ENCODE assay signal across 8 cellular contexts in the genomic region with DNA sequence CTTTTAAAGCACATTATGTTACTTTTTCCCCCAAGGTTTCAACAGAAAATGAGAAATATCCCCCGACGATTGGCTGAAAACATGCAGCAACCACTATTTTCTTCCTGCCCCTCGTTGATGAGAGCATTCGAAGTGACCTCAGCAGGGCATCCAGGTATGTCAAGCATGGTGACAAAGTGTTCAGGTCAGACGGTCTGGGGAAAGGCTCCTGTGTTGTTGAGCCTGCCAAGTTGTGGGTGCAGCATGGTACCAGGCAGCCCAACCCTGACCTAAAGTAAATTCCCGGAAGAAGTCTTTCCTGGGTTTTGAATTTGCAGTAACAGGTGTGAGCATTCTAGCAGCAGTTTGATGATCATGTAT. TPM values are rescaled to one million over a fixed set of nuclear protein-coding genes. Genes with fewer than 3 reads are reported as not detected.
DNase-seq lines count a peak whose midpoint lies in the region; ATAC-seq and TF ChIP-seq lines count a peak whose summit lies in the region.

No MANE protein-coding gene starts in this region.

- H3F3A ChIP-seq in GM23338 (replicated peaks; ENCODE audit: low read depth) (peaks cover 6% of the 10 kb centered on the region), SU-DHL-6 (ENCODE audit: insufficient read depth) (0 out of 2 replicates have a peak, but pooled peaks cover 3% of the 10 kb centered on the region)

- H3K27me3 Mint-ChIP-seq in GM23338 (ENCODE audit: insufficient read depth, low read depth, poor library complexity) (peaks cover 14% of the 10 kb centered on the region), neural crest cell (ENCODE audit: low read depth) (no peaks in the 10 kb centered on the region)

- peak overlapping the region; percentile 96 for H2AFZ ChIP-seq in GM23338
- H2AFZ ChIP-seq in SU-DHL-6 (ENCODE audit: low read depth, low read length, severe bottlenecking), result peak overlapping the region; percentile 61

- H3K79me2 ChIP-seq in GM23338 (replicated peaks; ENCODE audit: insufficient read depth) (peaks cover 15% of the 10 kb centered on the region), SU-DHL-6 (ENCODE audit: insufficient read depth, low read length) (peaks cover 36% of the 10 kb centered on the region)

- peaks cover 14% of the 10 kb centered on the region for H3K4me1 ChIP-seq in GM23338 (ENCODE audit: insufficient read depth)

- peak overlapping the region; percentile 90 for H3K4me2 ChIP-seq in GM23338
- peak overlapping the region; percentile 69 for H3K4me2 ChIP-seq in SU-DHL-6 (ENCODE audit: low read depth, low read length, poor library complexity, severe bottlenecking)

- H4K20me1 ChIP-seq in GM23338 (replicated peaks; ENCODE audit: insufficient read depth) (no peaks in the 10 kb centered on the region), SU-DHL-6 (ENCODE audit: low read depth, low read length) (no peaks in the 10 kb centered on the region)

- no peaks in the 10 kb centered on the region for H3K9me3 ChIP-seq in SU-DHL-6 (ENCODE audit: insufficient read depth, low read length)

- no peaks in the 10 kb centered on the region; the same call in 2 of the 3 replicates for H3K9me3 Mint-ChIP-seq in GM23338
- H3K9me3 Mint-ChIP-seq in neural crest cell, result peaks cover 3% of the 10 kb centered on the region

- H3K36me3 Mint-ChIP-seq in GM23338 (ENCODE audit: low read depth), result peaks cover 57% of the 10 kb centered on the region
- peaks cover 9% of the 10 kb centered on the region for H3K36me3 Mint-ChIP-seq in neural crest cell (ENCODE audit: low read depth)

- H3K27me3 ChIP-seq in GM23338 (ENCODE audit: insufficient read depth) (no peaks in the 10 kb centered on the region), SU-DHL-6 (ENCODE audit: low read length) (no peaks in the 10 kb centered on the region)

- H3K27ac ChIP-seq in GM23338 (ENCODE audit: low read depth), result peak overlapping the region; percentile 88; the same call in 1 of the 2 replicates
- H3K27ac ChIP-seq in SU-DHL-6 (ENCODE audit: low read depth, low read length), result peak overlapping the region; percentile 74
- peak overlapping the region; percentile 67 for H3K27ac ChIP-seq in epithelial cell of prostate

- 0 out of 2 replicates have a peak, but pooled peaks cover 9% of the 10 kb centered on the region for H3K9me2 ChIP-seq in GM23338 (ENCODE audit: insufficient read depth)
- no peaks in the 10 kb centered on the region for H3K9me2 ChIP-seq in SU-DHL-6 (replicated peaks; ENCODE audit: insufficient read depth, low read length)

- H3K4me1 Mint-ChIP-seq in GM23338, result peaks cover 18% of the 10 kb centered on the region
- peaks cover 40% of the 10 kb centered on the region for H3K4me1 Mint-ChIP-seq in neural crest cell

- TF ChIP-seq CTCF in GM23338 (conservative IDR thresholded peaks at IDR 0.05; ENCODE audit: low read depth in 2 of 2) (no peak), SU-DHL-6 (IDR thresholded peaks at IDR 0.05; ENCODE audit: insufficient read depth, low read length, poor library complexity, severe bottlenecking) (no peak), neural crest cell (conservative IDR thresholded peaks at IDR 0.05) (no peak)

- H3K4me3 Mint-ChIP-seq in GM23338 (peak overlapping the region; percentile 94), neural crest cell (peak overlapping the region; percentile 95)

- DNase-seq in GM23338 (ENCODE audit: low spot score) (no peak), epithelial cell of prostate (ENCODE audit: low read depth, low spot score) (no peak), neural crest cell (ENCODE audit: low read depth, low spot score) (no peak), NCI-H2029 treated with DMSO at 0.1 percent for 48 hours (lab: John Stamatoyannopoulos, UW) (no peak), posterior cingulate gyrus (no peak)
- DNase-seq in effector CD8-positive, alpha-beta T cell (lab: John Stamatoyannopoulos, UW), result no peak

- ATAC-seq in GM23338 (peak; percentile 10; the same call in 2 of the 3 replicates), HG02642 (IDR thresholded peaks at IDR 0.05; ENCODE audit: poor library complexity, unreplicated experiment) (no peak)

- H3K4me3 ChIP-seq in GM23338 (peak overlapping the region; percentile 82), SU-DHL-6 (ENCODE audit: insufficient read depth, low read length, poor library complexity, severe bottlenecking) (peak overlapping the region; percentile 85)

- intact Hi-C loops in posterior cingulate gyrus (cut with DNase I), result loop anchor here (2.0 kb wide), 1 partner anchor 52 kb away; a partner anchor contains a TSS

- peak overlapping the region; percentile 96 for H3K9ac ChIP-seq in SU-DHL-6 (ENCODE audit: low read length)

- H3K36me3 ChIP-seq in GM23338 (ENCODE audit: insufficient read depth), result peaks cover 5% of the 10 kb centered on the region; the same call in 1 of the 2 replicates
- H3K36me3 ChIP-seq in SU-DHL-6 (ENCODE audit: low read length), result 0 out of 2 replicates have a peak, but pooled peaks cover 5% of the 10 kb centered on the region

- H3K27ac Mint-ChIP-seq in GM23338 (peak overlapping the region; percentile 99), neural crest cell (ENCODE audit: unreplicated experiment) (peak overlapping the region; percentile 98)

TF ChIP-seq in GM23338, 12 proteins besides CTCF, POLR2A, EP300 and RAD21 (continues in another document):
- no peak for TF ChIP-seq EZH2phosphoT487 (IDR thresholded peaks at IDR 0.05; ENCODE audit: unreplicated experiment)
- TF ChIP-seq STAT1 (IDR thresholded peaks at IDR 0.05; ENCODE audit: unreplicated experiment), result no peak
- no peak for TF ChIP-seq POLR2AphosphoS5 (IDR thresholded peaks at IDR 0.05; ENCODE audit: low read depth)
- TF ChIP-seq, protein P1, sequence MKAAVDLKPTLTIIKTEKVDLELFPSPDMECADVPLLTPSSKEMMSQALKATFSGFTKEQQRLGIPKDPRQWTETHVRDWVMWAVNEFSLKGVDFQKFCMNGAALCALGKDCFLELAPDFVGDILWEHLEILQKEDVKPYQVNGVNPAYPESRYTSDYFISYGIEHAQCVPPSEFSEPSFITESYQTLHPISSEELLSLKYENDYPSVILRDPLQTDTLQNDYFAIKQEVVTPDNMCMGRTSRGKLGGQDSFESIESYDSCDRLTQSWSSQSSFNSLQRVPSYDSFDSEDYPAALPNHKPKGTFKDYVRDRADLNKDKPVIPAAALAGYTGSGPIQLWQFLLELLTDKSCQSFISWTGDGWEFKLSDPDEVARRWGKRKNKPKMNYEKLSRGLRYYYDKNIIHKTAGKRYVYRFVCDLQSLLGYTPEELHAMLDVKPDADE (IDR thresholded peaks at IDR 0.05), result no peak
- TF ChIP-seq, protein P2, sequence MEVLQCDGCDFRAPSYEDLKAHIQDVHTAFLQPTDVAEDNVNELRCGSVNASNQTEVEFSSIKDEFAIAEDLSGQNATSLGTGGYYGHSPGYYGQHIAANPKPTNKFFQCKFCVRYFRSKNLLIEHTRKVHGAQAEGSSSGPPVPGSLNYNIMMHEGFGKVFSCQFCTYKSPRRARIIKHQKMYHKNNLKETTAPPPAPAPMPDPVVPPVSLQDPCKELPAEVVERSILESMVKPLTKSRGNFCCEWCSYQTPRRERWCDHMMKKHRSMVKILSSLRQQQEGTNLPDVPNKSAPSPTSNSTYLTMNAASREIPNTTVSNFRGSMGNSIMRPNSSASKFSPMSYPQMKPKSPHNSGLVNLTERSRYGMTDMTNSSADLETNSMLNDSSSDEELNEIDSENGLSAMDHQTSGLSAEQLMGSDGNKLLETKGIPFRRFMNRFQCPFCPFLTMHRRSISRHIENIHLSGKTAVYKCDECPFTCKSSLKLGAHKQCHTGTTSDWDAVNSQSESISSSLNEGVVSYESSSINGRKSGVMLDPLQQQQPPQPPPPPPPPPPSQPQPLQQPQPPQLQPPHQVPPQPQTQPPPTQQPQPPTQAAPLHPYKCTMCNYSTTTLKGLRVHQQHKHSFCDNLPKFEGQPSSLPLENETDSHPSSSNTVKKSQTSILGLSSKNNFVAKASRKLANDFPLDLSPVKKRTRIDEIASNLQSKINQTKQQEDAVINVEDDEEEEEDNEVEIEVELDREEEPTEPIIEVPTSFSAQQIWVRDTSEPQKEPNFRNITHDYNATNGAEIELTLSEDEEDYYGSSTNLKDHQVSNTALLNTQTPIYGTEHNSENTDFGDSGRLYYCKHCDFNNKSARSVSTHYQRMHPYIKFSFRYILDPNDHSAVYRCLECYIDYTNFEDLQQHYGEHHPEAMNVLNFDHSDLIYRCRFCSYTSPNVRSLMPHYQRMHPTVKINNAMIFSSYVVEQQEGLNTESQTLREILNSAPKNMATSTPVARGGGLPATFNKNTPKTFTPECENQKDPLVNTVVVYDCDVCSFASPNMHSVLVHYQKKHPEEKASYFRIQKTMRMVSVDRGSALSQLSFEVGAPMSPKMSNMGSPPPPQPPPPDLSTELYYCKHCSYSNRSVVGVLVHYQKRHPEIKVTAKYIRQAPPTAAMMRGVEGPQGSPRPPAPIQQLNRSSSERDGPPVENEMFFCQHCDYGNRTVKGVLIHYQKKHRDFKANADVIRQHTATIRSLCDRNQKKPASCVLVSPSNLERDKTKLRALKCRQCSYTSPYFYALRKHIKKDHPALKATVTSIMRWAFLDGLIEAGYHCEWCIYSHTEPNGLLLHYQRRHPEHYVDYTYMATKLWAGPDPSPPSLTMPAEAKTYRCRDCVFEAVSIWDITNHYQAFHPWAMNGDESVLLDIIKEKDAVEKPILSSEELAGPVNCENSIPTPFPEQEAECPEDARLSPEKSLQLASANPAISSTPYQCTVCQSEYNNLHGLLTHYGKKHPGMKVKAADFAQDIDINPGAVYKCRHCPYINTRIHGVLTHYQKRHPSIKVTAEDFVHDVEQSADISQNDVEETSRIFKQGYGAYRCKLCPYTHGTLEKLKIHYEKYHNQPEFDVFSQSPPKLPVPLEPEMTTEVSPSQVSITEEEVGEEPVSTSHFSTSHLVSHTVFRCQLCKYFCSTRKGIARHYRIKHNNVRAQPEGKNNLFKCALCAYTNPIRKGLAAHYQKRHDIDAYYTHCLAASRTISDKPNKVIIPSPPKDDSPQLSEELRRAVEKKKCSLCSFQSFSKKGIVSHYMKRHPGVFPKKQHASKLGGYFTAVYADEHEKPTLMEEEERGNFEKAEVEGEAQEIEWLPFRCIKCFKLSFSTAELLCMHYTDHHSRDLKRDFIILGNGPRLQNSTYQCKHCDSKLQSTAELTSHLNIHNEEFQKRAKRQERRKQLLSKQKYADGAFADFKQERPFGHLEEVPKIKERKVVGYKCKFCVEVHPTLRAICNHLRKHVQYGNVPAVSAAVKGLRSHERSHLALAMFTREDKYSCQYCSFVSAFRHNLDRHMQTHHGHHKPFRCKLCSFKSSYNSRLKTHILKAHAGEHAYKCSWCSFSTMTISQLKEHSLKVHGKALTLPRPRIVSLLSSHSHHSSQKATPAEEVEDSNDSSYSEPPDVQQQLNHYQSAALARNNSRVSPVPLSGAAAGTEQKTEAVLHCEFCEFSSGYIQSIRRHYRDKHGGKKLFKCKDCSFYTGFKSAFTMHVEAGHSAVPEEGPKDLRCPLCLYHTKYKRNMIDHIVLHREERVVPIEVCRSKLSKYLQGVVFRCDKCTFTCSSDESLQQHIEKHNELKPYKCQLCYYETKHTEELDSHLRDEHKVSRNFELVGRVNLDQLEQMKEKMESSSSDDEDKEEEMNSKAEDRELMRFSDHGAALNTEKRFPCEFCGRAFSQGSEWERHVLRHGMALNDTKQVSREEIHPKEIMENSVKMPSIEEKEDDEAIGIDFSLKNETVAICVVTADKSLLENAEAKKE (CRISPR knock-in tag; IDR thresholded peaks at IDR 0.05), result no peak

RNA-seq across cellular contexts. Expression of a gene that starts 51.7 kb away (rescaled TPM):
- total RNA-seq in GM23338 (2014; rRNA removed; shearing (Covaris generic)), result 54.8 and 81.8 TPM in 2 replicates
- polyA plus RNA-seq in GM23338 (2016; fragmentation: Nextera tagmentation; extraction: Ambion mirVana), result 26.8 and 32.3 TPM in 2 replicates
- 108 TPM in 2 replicates for total RNA-seq in neural crest cell
